Comparison of ENCODE assay signal across 8 cellular contexts in genomic region chr1:206686486-206687249, GRCh38. TPM values are rescaled to one million over a fixed set of nuclear protein-coding genes. Genes with fewer than 3 reads are reported as not detected.
DNase-seq lines count a peak whose midpoint lies in the region; ATAC-seq and TF ChIP-seq lines count a peak whose summit lies in the region.

No MANE protein-coding gene starts in this region.

- no peak for TF ChIP-seq POLR2A in body of pancreas (IDR thresholded peaks at IDR 0.05)

- peaks cover 7% of the 10 kb centered on the region for H3F3A ChIP-seq in SK-N-SH (replicated peaks; ENCODE audit: insufficient read depth)

- ATAC-seq in SK-N-SH treated with all-trans-retinoic acid at 6 μM for 48 hours (no peak), body of pancreas (no peak), HG02840 (IDR thresholded peaks at IDR 0.05; ENCODE audit: low FRiP score, unreplicated experiment) (no peak)

- H3K4me2 ChIP-seq in SK-N-SH (peak overlapping the region; percentile 94), Karpas-422 (ENCODE audit: low read depth, low read length, poor library complexity, severe bottlenecking) (peak overlapping the region; percentile 99)

- CTCF ChIA-PET in SK-N-SH (lab: Yijun Ruan, JAX) = interaction anchor here (0.7 to 1.9 kb wide), 5 partner anchors 40 to 296 kb away, joined by 3 to 6 read pairs (median 4); partner anchors contain the start of gene DYRK3

- peaks cover 0 to 7% of the 10 kb centered on the region in 2 experiments for H3K36me3 ChIP-seq in SK-N-SH (replicated peaks in 1 of 2; ENCODE audit: control insufficient read depth in 1 of 2, insufficient read depth in 2 of 2, low read length in 1 of 2)
- H3K36me3 ChIP-seq in Karpas-422 (ENCODE audit: insufficient read depth, low read length) = no peaks in the 10 kb centered on the region
- no peaks in the 10 kb centered on the region for H3K36me3 ChIP-seq in body of pancreas (replicated peaks in 1 of 2; ENCODE audit: insufficient read depth in 1 of 2, low read depth in 2 of 2)
- peaks cover 6% of the 10 kb centered on the region for H3K36me3 ChIP-seq in mesodermal cell (ENCODE audit: control insufficient read depth, insufficient read depth, low read length)

- no peak for DNase-seq in SK-N-SH
- peak; percentile 63 for DNase-seq in Karpas-422
- no peak for DNase-seq in body of pancreas
- no peak for DNase-seq in HuH-7 (ENCODE audit: low spot score)
- no peak for DNase-seq in effector CD8-positive, alpha-beta T cell (lab: John Stamatoyannopoulos, UW)

- WGBS in SK-N-SH (ENCODE audit: low lambda C conversion rate) = 66% methylated on average over 7 of the region's 7 CpGs
- 1 to 6% methylated on average over 7 of the region's 7 CpGs for WGBS in body of pancreas, 2 donors
- WGBS in mesodermal cell (ENCODE audit: insufficient coverage in 2 of 2), 2 experiments = 41 to 50% methylated on average over 2 to 3 of the region's 7 CpGs

- H3K9ac ChIP-seq in SK-N-SH = peak overlapping the region; percentile 84
- peak overlapping the region; percentile 77 for H3K9ac ChIP-seq in Karpas-422 (ENCODE audit: low read length)

- H2AFZ ChIP-seq in SK-N-SH (ENCODE audit: low read depth) (no peak overlapping the region), Karpas-422 (ENCODE audit: low read length) (no peak overlapping the region)

- TF ChIP-seq RAD21 in SK-N-SH (IDR thresholded peaks at IDR 0.05; ENCODE audit: low read length) = no peak

- no peaks in the 10 kb centered on the region for H3K9me2 ChIP-seq in SK-N-SH
- H3K9me2 ChIP-seq in Karpas-422 (replicated peaks; ENCODE audit: insufficient read depth, low read length) = no peaks in the 10 kb centered on the region

- POLR2A ChIA-PET in SK-N-SH (lab: Yijun Ruan, JAX) = no interaction called here

- H3K9me3 ChIP-seq in SK-N-SH (no peaks in the 10 kb centered on the region), Karpas-422 (ENCODE audit: low read length) (no peaks in the 10 kb centered on the region), body of pancreas (no peaks in the 10 kb centered on the region), mesodermal cell (ENCODE audit: control insufficient read depth, low read length) (no peaks in the 10 kb centered on the region)

- intact Hi-C loops in body of pancreas (cut with DNase I) = no loop called here

- H4K20me1 ChIP-seq in SK-N-SH (ENCODE audit: insufficient read depth) (peaks cover 56% of the 10 kb centered on the region), Karpas-422 (ENCODE audit: insufficient read depth, low read depth, low read length) (peaks cover 43% of the 10 kb centered on the region)

- peaks cover 34 to 48% of the 10 kb centered on the region in 2 experiments for H3K4me1 ChIP-seq in SK-N-SH (ENCODE audit: control insufficient read depth in 1 of 2, insufficient read depth in 2 of 2, low read depth in 1 of 2, low read length in 1 of 2)
- H3K4me1 ChIP-seq in Karpas-422 (ENCODE audit: low read length) = peaks cover 41% of the 10 kb centered on the region
- peaks cover 59% of the 10 kb centered on the region for H3K4me1 ChIP-seq in body of pancreas
- peaks cover 42% of the 10 kb centered on the region for H3K4me1 ChIP-seq in mesodermal cell (ENCODE audit: control insufficient read depth, insufficient read depth, low read length, poor library complexity, severe bottlenecking)

- TF ChIP-seq CTCF in SK-N-SH (IDR thresholded peaks at IDR 0.05) = no peak
- no peak for TF ChIP-seq CTCF in body of pancreas (IDR thresholded peaks at IDR 0.05)

- TF ChIP-seq EP300 in SK-N-SH (IDR thresholded peaks at IDR 0.05; ENCODE audit: borderline replicate concordance in 1 of 2, low read depth in 1 of 2, low read length in 1 of 2) = no peak

- H3K27me3 ChIP-seq in SK-N-SH (ENCODE audit: insufficient read depth) (peaks cover 4% of the 10 kb centered on the region; the same call in 1 of the 2 replicates), Karpas-422 (ENCODE audit: low read length) (no peaks in the 10 kb centered on the region), body of pancreas (no peaks in the 10 kb centered on the region)

- peak overlapping the region; percentile 87 to 90 for H3K4me3 ChIP-seq in SK-N-SH (ENCODE audit: low read depth in 2 of 2, low read length in 1 of 2)
- H3K4me3 ChIP-seq in Karpas-422 (ENCODE audit: low read length) = peak overlapping the region; percentile 89
- peak overlapping the region; percentile 67 to 76 for H3K4me3 ChIP-seq in body of pancreas
- H3K4me3 ChIP-seq in mesodermal cell (ENCODE audit: extremely low read depth, insufficient read depth, low read length, poor library complexity, severe bottlenecking) = peak overlapping the region; percentile 81

- H3K79me2 ChIP-seq in SK-N-SH (ENCODE audit: insufficient read depth) (peaks cover 61% of the 10 kb centered on the region), Karpas-422 (ENCODE audit: low read length) (no peaks in the 10 kb centered on the region)

- H3K27ac ChIP-seq in SK-N-SH (ENCODE audit: low read depth in 2 of 2, low read length in 1 of 2) = peak overlapping the region in 1 of 2 experiments; percentile 93; a peak in 2 of 4 replicates
- no peak overlapping the region for H3K27ac ChIP-seq in Karpas-422 (ENCODE audit: low read length)
- H3K27ac ChIP-seq in body of pancreas = peak overlapping the region; percentile 92 to 96 (median 95)
- H3K27ac ChIP-seq in mesodermal cell (ENCODE audit: low read depth, low read length, severe bottlenecking) = peak overlapping the region; percentile 10

TF ChIP-seq in SK-N-SH, 30 proteins besides CTCF, POLR2A, EP300 and RAD21:
- no peak for TF ChIP-seq SMC3 (IDR thresholded peaks at IDR 0.05; ENCODE audit: low read depth, low read length)
- no peak for TF ChIP-seq NFIC (IDR thresholded peaks at IDR 0.05; ENCODE audit: borderline replicate concordance)
- peak; percentile 46; the same call in 1 of the 2 replicates for TF ChIP-seq GABPA (IDR thresholded peaks at IDR 0.05; ENCODE audit: low read depth)
- TF ChIP-seq SIN3A (IDR thresholded peaks at IDR 0.05; ENCODE audit: borderline replicate concordance, low read depth, low read length) = no peak
- TF ChIP-seq JUND (IDR thresholded peaks at IDR 0.05) = no peak
- no peak for TF ChIP-seq TAF1 (IDR thresholded peaks at IDR 0.05; ENCODE audit: borderline replicate concordance, low read depth, low read length)

TF ChIP-seq in SK-N-SH treated with all-trans-retinoic acid at 6 μM for 48 hours, 23 proteins besides CTCF, POLR2A, EP300 and RAD21:
- no peak for TF ChIP-seq SNAI2 (CRISPR knock-in tag; IDR thresholded peaks at IDR 0.05)
- no peak for TF ChIP-seq ZNF8 (CRISPR knock-in tag; IDR thresholded peaks at IDR 0.05)

RNA-seq across cellular contexts. Expression of gene MAPKAPK2, which starts 2.0 kb away (rescaled TPM):
- polyA plus RNA-seq in SK-N-SH (2012; rRNA removed) = 45.9 and 46.8 TPM in 2 replicates
- polyA plus RNA-seq in SK-N-SH (2012; cell fraction: cytosol; rRNA removed) = 34.8 and 47.6 TPM in 2 replicates
- polyA plus RNA-seq in SK-N-SH (2012; cell fraction: nucleus; rRNA removed) = 75.5 and 84.1 TPM in 2 replicates
- 19.8 and 25.1 TPM in 2 replicates for total RNA-seq in Karpas-422 (2014; rRNA removed; shearing (Covaris generic); ENCODE audit: low replicate concordance)
- total RNA-seq in body of pancreas = 10 to 100 TPM; 29.1 to 46.5 TPM
- polyA plus RNA-seq in mesodermal cell (2013, experiment 1 of 2) = 91.5 TPM
- 79.3 TPM for polyA plus RNA-seq in mesodermal cell (2013, experiment 2 of 2)

RNA-seq across cellular contexts. Expression of gene DYRK3, which starts 51.3 kb away (rescaled TPM):
- 3.6 and 5.8 TPM in 2 replicates for polyA plus RNA-seq in SK-N-SH (2012; rRNA removed)
- 5.1 and 5.5 TPM in 2 replicates for polyA plus RNA-seq in SK-N-SH (2012; cell fraction: cytosol; rRNA removed)
- polyA plus RNA-seq in SK-N-SH (2012; cell fraction: nucleus; rRNA removed) = 3.8 and 6.9 TPM in 2 replicates
- total RNA-seq in Karpas-422 (2014; rRNA removed; shearing (Covaris generic); ENCODE audit: low replicate concordance) = 0.93 and 2.4 TPM in 2 replicates
- 1 to 10 TPM; 1.6 to 4.7 TPM for total RNA-seq in body of pancreas
- polyA plus RNA-seq in mesodermal cell (2013, experiment 1 of 2) = 12.6 TPM
- polyA plus RNA-seq in mesodermal cell (2013, experiment 2 of 2) = 10.4 TPM
